8 cellular contexts compared by ENCODE assay signal in genomic region chr19:47723573-47723923, GRCh38. TPM values are rescaled to one million over a fixed set of nuclear protein-coding genes. Genes with fewer than 3 reads are reported as not detected.
DNase-seq lines count a peak whose midpoint lies in the region; TF ChIP-seq lines count a peak whose summit lies in the region.

No MANE protein-coding gene starts in this region.

- peaks cover 20% of the 10 kb centered on the region for H3K36me3 ChIP-seq in right atrium auricular region
- H3K36me3 ChIP-seq in tibial artery: peaks cover 25 to 46% (median 38%) of the 10 kb centered on the region in 3 donors

- no peak for TF ChIP-seq CTCF in right atrium auricular region (IDR thresholded peaks at IDR 0.05)
- no peak for TF ChIP-seq CTCF in tibial artery (IDR thresholded peaks at IDR 0.05)

- intact Hi-C loops in tibial artery (cut with DNase I; ENCODE audit: low total_unique reads): no loop called here

- H3K27me3 ChIP-seq in right atrium auricular region: no peaks in the 10 kb centered on the region
- H3K27me3 ChIP-seq in tibial artery: no peaks in the 10 kb centered on the region

- peak overlapping the region; percentile 70 to 74 for H3K27ac ChIP-seq in right atrium auricular region
- H3K27ac ChIP-seq in tibial artery: peak overlapping the region; percentile 83 to 91

- DNase-seq in A172 (ENCODE audit: low spot score): peak; percentile 67
- peak; percentile 91 for DNase-seq in HT1080 (ENCODE audit: low read depth)
- DNase-seq in UCSD-AML1 (lab: John Stamatoyannopoulos, UW; ENCODE audit: unreplicated experiment): peak; percentile 52
- DNase-seq in right atrium auricular region (ENCODE audit: low spot score): peak; percentile 82
- peak; percentile 82 to 92 for DNase-seq in tibial artery
- no peak for DNase-seq in middle frontal gyrus (ENCODE audit: extremely low spot score, low spot score)
- no peak for DNase-seq in activated CD8-positive, alpha-beta memory T cell treated with anti-CD3 and anti-CD28 coated beads, Interleukin-2, amount 50 U/mL, for 4 hours
- no peak for DNase-seq in cortex of kidney (lab: John Stamatoyannopoulos, UW)

- H3K9me3 ChIP-seq in right atrium auricular region: no peaks in the 10 kb centered on the region
- H3K9me3 ChIP-seq in tibial artery: no peaks in the 10 kb centered on the region

- peak overlapping the region; percentile 20 to 22 for H3K4me3 ChIP-seq in right atrium auricular region
- H3K4me3 ChIP-seq in tibial artery: peak overlapping the region; percentile 45 to 50

- H3K4me1 ChIP-seq in right atrium auricular region (peaks cover 0 to 56% of the 10 kb centered on the region in 2 donors), tibial artery (peaks cover 9 to 99% (median 70%) of the 10 kb centered on the region in 4 donors)

RNA-seq across cellular contexts. Expression of gene EHD2, which starts 10.3 kb away (rescaled TPM):
- total RNA-seq in A172 (2014; rRNA removed; shearing (Covaris generic)): 24.0 and 28.6 TPM in 2 replicates
- 28.4 and 36.2 TPM in 2 replicates for total RNA-seq in HT1080 (2014; rRNA removed; shearing (Covaris generic))
- 84.3 and 101 TPM in 2 replicates for polyA plus RNA-seq in HT1080 (2015; cell fraction: cytosol; rRNA removed)
- polyA plus RNA-seq in HT1080 (2015; cell fraction: nucleus; rRNA removed): 108 and 118 TPM in 2 replicates
- 10 to 100 TPM; 44.9 to 70.3 TPM for total RNA-seq in right atrium auricular region

RNA-seq across cellular contexts. Expression of gene NOP53, which starts 21.8 kb away (rescaled TPM):
- total RNA-seq in A172 (2014; rRNA removed; shearing (Covaris generic)): 20.2 and 41.3 TPM in 2 replicates
- total RNA-seq in HT1080 (2014; rRNA removed; shearing (Covaris generic)): 87.2 and 111 TPM in 2 replicates
- polyA plus RNA-seq in HT1080 (2015; cell fraction: cytosol; rRNA removed): 274 and 285 TPM in 2 replicates
- polyA plus RNA-seq in HT1080 (2015; cell fraction: nucleus; rRNA removed): 162 and 173 TPM in 2 replicates
- 100 to 1,000 TPM; 143 to 243 TPM for total RNA-seq in right atrium auricular region

RNA-seq across cellular contexts. Expression of gene SELENOW, which starts 55.0 kb away (rescaled TPM):
- 152 and 179 TPM in 2 replicates for total RNA-seq in A172 (2014; rRNA removed; shearing (Covaris generic))
- 124 and 165 TPM in 2 replicates for total RNA-seq in HT1080 (2014; rRNA removed; shearing (Covaris generic))
- 174 and 278 TPM in 2 replicates for polyA plus RNA-seq in HT1080 (2015; cell fraction: cytosol; rRNA removed)
- polyA plus RNA-seq in HT1080 (2015; cell fraction: nucleus; rRNA removed): 47.1 and 57.5 TPM in 2 replicates
- total RNA-seq in right atrium auricular region: 1,000 to 10,000 TPM; 1,458 to 1,507 TPM

Comparison
In these comparisons a context has a peak if more than half of its experiments do, and no peak if none do; other contexts are left out.
1. DNase-seq: peak in A172 (single experiment), HT1080 (single experiment), UCSD-AML1 (single experiment), right atrium auricular region (single experiment) and tibial artery (2 of 2); none in middle frontal gyrus (single experiment), activated CD8-positive, alpha-beta memory T cell treated with anti-CD3 and anti-CD28 coated beads, Interleukin-2, amount 50 U/mL, for 4 hours (single experiment) and cortex of kidney (single experiment).